ENCODE assay signal across 1 cellular context in the genomic region with DNA sequence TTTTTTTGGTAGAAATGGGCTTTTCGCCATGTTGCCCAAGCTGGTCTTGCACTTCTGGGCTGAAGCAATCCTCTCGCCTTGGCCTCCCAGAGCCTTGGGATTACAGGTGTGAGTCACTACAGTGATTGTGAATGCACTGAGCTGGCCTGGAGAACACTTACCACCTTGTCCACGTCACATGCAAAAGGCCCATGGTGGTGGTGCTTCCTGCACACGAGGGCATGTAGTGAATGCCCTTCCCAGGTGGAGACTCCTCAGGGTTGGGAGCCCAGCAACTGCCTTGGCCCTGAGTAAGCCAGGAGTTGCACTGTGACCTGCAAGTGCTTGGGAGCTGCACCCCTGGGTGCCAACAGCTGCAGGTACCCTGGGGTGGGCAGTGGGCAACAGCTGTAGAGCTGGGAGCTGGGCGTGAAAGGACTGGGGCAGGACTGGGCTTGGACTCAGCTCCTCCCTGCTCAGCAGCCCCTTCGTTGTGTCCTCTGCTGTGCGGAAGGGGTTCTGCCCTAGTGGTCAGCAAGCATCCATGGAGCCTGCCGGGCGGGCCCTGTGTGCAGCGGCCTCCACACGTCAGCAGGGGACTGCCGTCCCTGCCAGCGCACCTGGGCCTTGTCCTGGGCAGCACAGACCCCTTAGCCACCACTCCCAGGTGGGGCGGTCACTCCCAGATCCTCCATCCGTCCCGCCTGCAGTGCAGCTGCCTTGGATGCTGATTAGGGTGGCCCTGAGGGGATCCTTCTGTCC.
TF ChIP-seq lines count a peak whose summit lies in the region.

No MANE protein-coding gene starts in this region.

TF ChIP-seq in GM23338, 12 proteins besides CTCF, POLR2A, EP300 and RAD21 (continued from another document):
- TF ChIP-seq, protein P1, sequence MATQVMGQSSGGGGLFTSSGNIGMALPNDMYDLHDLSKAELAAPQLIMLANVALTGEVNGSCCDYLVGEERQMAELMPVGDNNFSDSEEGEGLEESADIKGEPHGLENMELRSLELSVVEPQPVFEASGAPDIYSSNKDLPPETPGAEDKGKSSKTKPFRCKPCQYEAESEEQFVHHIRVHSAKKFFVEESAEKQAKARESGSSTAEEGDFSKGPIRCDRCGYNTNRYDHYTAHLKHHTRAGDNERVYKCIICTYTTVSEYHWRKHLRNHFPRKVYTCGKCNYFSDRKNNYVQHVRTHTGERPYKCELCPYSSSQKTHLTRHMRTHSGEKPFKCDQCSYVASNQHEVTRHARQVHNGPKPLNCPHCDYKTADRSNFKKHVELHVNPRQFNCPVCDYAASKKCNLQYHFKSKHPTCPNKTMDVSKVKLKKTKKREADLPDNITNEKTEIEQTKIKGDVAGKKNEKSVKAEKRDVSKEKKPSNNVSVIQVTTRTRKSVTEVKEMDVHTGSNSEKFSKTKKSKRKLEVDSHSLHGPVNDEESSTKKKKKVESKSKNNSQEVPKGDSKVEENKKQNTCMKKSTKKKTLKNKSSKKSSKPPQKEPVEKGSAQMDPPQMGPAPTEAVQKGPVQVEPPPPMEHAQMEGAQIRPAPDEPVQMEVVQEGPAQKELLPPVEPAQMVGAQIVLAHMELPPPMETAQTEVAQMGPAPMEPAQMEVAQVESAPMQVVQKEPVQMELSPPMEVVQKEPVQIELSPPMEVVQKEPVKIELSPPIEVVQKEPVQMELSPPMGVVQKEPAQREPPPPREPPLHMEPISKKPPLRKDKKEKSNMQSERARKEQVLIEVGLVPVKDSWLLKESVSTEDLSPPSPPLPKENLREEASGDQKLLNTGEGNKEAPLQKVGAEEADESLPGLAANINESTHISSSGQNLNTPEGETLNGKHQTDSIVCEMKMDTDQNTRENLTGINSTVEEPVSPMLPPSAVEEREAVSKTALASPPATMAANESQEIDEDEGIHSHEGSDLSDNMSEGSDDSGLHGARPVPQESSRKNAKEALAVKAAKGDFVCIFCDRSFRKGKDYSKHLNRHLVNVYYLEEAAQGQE (IDR thresholded peaks at IDR 0.05; ENCODE audit: unreplicated experiment) = no peak
- TF ChIP-seq, protein P2, sequence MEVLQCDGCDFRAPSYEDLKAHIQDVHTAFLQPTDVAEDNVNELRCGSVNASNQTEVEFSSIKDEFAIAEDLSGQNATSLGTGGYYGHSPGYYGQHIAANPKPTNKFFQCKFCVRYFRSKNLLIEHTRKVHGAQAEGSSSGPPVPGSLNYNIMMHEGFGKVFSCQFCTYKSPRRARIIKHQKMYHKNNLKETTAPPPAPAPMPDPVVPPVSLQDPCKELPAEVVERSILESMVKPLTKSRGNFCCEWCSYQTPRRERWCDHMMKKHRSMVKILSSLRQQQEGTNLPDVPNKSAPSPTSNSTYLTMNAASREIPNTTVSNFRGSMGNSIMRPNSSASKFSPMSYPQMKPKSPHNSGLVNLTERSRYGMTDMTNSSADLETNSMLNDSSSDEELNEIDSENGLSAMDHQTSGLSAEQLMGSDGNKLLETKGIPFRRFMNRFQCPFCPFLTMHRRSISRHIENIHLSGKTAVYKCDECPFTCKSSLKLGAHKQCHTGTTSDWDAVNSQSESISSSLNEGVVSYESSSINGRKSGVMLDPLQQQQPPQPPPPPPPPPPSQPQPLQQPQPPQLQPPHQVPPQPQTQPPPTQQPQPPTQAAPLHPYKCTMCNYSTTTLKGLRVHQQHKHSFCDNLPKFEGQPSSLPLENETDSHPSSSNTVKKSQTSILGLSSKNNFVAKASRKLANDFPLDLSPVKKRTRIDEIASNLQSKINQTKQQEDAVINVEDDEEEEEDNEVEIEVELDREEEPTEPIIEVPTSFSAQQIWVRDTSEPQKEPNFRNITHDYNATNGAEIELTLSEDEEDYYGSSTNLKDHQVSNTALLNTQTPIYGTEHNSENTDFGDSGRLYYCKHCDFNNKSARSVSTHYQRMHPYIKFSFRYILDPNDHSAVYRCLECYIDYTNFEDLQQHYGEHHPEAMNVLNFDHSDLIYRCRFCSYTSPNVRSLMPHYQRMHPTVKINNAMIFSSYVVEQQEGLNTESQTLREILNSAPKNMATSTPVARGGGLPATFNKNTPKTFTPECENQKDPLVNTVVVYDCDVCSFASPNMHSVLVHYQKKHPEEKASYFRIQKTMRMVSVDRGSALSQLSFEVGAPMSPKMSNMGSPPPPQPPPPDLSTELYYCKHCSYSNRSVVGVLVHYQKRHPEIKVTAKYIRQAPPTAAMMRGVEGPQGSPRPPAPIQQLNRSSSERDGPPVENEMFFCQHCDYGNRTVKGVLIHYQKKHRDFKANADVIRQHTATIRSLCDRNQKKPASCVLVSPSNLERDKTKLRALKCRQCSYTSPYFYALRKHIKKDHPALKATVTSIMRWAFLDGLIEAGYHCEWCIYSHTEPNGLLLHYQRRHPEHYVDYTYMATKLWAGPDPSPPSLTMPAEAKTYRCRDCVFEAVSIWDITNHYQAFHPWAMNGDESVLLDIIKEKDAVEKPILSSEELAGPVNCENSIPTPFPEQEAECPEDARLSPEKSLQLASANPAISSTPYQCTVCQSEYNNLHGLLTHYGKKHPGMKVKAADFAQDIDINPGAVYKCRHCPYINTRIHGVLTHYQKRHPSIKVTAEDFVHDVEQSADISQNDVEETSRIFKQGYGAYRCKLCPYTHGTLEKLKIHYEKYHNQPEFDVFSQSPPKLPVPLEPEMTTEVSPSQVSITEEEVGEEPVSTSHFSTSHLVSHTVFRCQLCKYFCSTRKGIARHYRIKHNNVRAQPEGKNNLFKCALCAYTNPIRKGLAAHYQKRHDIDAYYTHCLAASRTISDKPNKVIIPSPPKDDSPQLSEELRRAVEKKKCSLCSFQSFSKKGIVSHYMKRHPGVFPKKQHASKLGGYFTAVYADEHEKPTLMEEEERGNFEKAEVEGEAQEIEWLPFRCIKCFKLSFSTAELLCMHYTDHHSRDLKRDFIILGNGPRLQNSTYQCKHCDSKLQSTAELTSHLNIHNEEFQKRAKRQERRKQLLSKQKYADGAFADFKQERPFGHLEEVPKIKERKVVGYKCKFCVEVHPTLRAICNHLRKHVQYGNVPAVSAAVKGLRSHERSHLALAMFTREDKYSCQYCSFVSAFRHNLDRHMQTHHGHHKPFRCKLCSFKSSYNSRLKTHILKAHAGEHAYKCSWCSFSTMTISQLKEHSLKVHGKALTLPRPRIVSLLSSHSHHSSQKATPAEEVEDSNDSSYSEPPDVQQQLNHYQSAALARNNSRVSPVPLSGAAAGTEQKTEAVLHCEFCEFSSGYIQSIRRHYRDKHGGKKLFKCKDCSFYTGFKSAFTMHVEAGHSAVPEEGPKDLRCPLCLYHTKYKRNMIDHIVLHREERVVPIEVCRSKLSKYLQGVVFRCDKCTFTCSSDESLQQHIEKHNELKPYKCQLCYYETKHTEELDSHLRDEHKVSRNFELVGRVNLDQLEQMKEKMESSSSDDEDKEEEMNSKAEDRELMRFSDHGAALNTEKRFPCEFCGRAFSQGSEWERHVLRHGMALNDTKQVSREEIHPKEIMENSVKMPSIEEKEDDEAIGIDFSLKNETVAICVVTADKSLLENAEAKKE (CRISPR knock-in tag; IDR thresholded peaks at IDR 0.05) = no peak
- TF ChIP-seq, protein P3, sequence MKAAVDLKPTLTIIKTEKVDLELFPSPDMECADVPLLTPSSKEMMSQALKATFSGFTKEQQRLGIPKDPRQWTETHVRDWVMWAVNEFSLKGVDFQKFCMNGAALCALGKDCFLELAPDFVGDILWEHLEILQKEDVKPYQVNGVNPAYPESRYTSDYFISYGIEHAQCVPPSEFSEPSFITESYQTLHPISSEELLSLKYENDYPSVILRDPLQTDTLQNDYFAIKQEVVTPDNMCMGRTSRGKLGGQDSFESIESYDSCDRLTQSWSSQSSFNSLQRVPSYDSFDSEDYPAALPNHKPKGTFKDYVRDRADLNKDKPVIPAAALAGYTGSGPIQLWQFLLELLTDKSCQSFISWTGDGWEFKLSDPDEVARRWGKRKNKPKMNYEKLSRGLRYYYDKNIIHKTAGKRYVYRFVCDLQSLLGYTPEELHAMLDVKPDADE (IDR thresholded peaks at IDR 0.05) = no peak
- TF ChIP-seq EZH2 (IDR thresholded peaks at IDR 0.05; ENCODE audit: low read depth, unreplicated experiment) (no peak), ZNF114 (CRISPR knock-in tag; IDR thresholded peaks at IDR 0.05) (no peak), STAT1 (IDR thresholded peaks at IDR 0.05; ENCODE audit: unreplicated experiment) (no peak), POLR2AphosphoS5 (IDR thresholded peaks at IDR 0.05; ENCODE audit: low read depth) (no peak), CREB1 (CRISPR knock-in tag; IDR thresholded peaks at IDR 0.05; ENCODE audit: low read depth) (no peak)
TF ChIP-seq in GM23338: peak in this region for 0.
